ENCODE assay signal across 8 cellular contexts in the genomic region with DNA sequence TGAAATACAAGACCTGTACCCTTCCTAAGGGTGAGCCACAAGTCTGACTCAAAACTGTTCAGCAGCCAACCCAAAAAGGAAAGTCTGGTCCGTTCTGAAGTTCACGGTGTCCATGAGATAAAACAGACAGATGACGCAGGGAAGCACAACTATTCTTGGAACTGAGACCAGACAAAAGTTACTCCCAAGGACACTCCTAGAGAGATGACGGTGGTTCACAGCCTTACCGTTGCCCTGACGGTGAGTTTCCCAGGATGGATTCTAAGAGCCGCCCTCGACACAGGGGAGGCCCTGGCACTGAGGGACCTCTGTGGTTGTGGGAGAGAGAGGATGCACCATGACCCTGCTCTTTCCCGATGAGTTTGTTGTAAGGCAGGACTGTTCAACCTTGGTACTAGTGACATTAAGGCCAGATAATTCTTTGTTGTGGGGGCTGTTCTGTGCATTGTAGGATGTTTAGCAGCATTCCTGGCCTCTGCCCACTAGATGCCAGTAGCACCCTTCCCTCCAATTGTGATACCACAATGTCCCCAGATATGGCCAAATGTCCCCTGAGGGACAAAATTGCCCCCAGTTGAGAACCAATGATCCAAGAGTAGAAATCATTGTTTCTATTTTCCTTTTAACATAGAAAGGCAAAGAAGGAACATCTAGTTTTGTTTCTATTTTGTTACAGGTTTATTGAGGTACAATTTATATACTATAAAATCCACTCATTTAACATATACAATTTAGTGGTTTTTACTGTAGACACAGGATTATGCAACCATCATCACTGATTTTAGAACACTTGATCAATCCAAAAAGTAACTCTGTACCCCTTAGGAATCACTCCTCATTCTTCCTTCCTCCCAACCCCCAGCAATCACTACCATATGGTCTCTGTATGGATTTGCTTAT. TPM values are rescaled to one million over a fixed set of nuclear protein-coding genes. Genes with fewer than 3 reads are reported as not detected.
DNase-seq lines count a peak whose midpoint lies in the region; ATAC-seq and TF ChIP-seq lines count a peak whose summit lies in the region.

No MANE protein-coding gene starts in this region.

- no peaks in the 10 kb centered on the region for H4K20me1 ChIP-seq in KMS-11 (ENCODE audit: insufficient read depth)

- WGBS in body of pancreas, 2 donors = 50 to 51% methylated on average over 9 of the region's 9 CpGs

- H3K4me2 ChIP-seq in KMS-11 = no peak overlapping the region

- H3K79me2 ChIP-seq in KMS-11 (ENCODE audit: insufficient read depth, low read depth) = no peaks in the 10 kb centered on the region

- no peak overlapping the region for H3K9ac ChIP-seq in KMS-11

- H3K27ac ChIP-seq in KMS-11 = no peak overlapping the region
- H3K27ac ChIP-seq in body of pancreas = no peak overlapping the region
- H3K27ac ChIP-seq in muscle layer of duodenum (ENCODE audit: low read length) = peak overlapping the region; percentile 86

- H3K4me1 ChIP-seq in KMS-11 (ENCODE audit: low read depth, poor library complexity, severe bottlenecking) (no peaks in the 10 kb centered on the region), body of pancreas (peaks cover 4% of the 10 kb centered on the region), muscle layer of duodenum (ENCODE audit: control insufficient read depth in 1 of 2, insufficient read depth in 2 of 2, low read length in 2 of 2) (peaks cover 0 to 4% of the 10 kb centered on the region in 2 donors)

- H3K27me3 ChIP-seq in KMS-11 (ENCODE audit: insufficient read depth, low read depth) (no peaks in the 10 kb centered on the region; the same call in 1 of the 2 replicates), body of pancreas (peaks cover 0 to 3% of the 10 kb centered on the region in 2 donors), muscle layer of duodenum (ENCODE audit: low read depth, low read length) (no peaks in the 10 kb centered on the region)

- no peak overlapping the region for H3K4me3 ChIP-seq in KMS-11 (IDR thresholded peaks at IDR 0.05; ENCODE audit: insufficient read depth, low read depth, low read length)
- no peak overlapping the region for H3K4me3 ChIP-seq in body of pancreas
- no peak overlapping the region for H3K4me3 ChIP-seq in muscle layer of duodenum (ENCODE audit: low read depth in 1 of 2, low read length in 2 of 2)

- ATAC-seq in body of pancreas = peak; percentile 21
- no peak for ATAC-seq in HG03095 (IDR thresholded peaks at IDR 0.05; ENCODE audit: unreplicated experiment)
- no peak for ATAC-seq in activated CD4-positive, CD25-positive, alpha-beta regulatory T cell treated with anti-CD3 and anti-CD28 coated beads, Interleukin-2, amount 50 U/mL, for 24 hours

- no peak overlapping the region for H2AFZ ChIP-seq in KMS-11 (ENCODE audit: low read depth)

- peak; percentile 2 for DNase-seq in DMS 273 treated with DMSO at 0.1 percent for 48 hours (lab: John Stamatoyannopoulos, UW)
- DNase-seq in body of pancreas = peak in 2 of 4 donors; percentile 22 to 24
- no peak for DNase-seq in GM19240 (ENCODE audit: insufficient read length, low spot score)
- no peak for DNase-seq in NCI-H1048 (lab: John Stamatoyannopoulos, UW)

- TF ChIP-seq POLR2A in body of pancreas (IDR thresholded peaks at IDR 0.05) = no peak

- no peaks in the 10 kb centered on the region for H3K9me3 ChIP-seq in body of pancreas
- no peaks in the 10 kb centered on the region for H3K9me3 ChIP-seq in muscle layer of duodenum (ENCODE audit: control insufficient read depth in 1 of 2, low read length in 2 of 2)

- TF ChIP-seq CTCF in KMS-11 (conservative IDR thresholded peaks at IDR 0.05; ENCODE audit: low read depth, low read length) = peak; percentile 47
- TF ChIP-seq CTCF in body of pancreas (IDR thresholded peaks at IDR 0.05) = peak in 4 of 7 experiments; percentile 30 to 46 (median 40)

- H3K36me3 ChIP-seq in KMS-11 (ENCODE audit: insufficient read depth) (no peaks in the 10 kb centered on the region), body of pancreas (replicated peaks in 1 of 2; ENCODE audit: insufficient read depth in 1 of 2, low read depth in 2 of 2) (no peaks in the 10 kb centered on the region), muscle layer of duodenum (ENCODE audit: control insufficient read depth in 1 of 2, insufficient read depth in 2 of 2, low read length in 2 of 2) (no peaks in the 10 kb centered on the region)

- intact Hi-C loops in body of pancreas (cut with DNase I) = no loop called here

RNA-seq across cellular contexts. Expression of a gene that starts 23.0 kb away (rescaled TPM):
- not detected for total RNA-seq in body of pancreas

RNA-seq across cellular contexts. Expression of a gene that starts 48.0 kb away (rescaled TPM):
- total RNA-seq in body of pancreas = 10 to 100 TPM; 11.4 to 52.1 TPM

RNA-seq across cellular contexts. Expression of a gene that starts 56.1 kb away (rescaled TPM):
- total RNA-seq in body of pancreas = 100 to 1,000 TPM in 1 of 2 donors, 10 to 100 TPM in 1; 86.1 to 105 TPM
